ENCODE assay signal across 14 cellular contexts in genomic region chr11:114124601-114125144, GRCh38.
"Had no signal": no experiment of that assay in that cellular context is flagged by ENCODE, and none has a peak within 500 bp of the region (broad histone marks: within the 10 kb centered on the region; RNA-seq: fewer than 3 reads in every experiment).

No MANE protein-coding gene starts in this region.

- H3K27ac ChIP-seq: suprapubic skin had no signal

- DNase-seq: activated CD4-positive, alpha-beta memory T cell treated with anti-CD3 and anti-CD28 coated beads, Interleukin-2, amount 10 ng/mL, durations not matched to agents 7 days and 5 days; activated CD4-positive, alpha-beta T cell treated with anti-CD3 and anti-CD28 coated beads for 36 hours; activated CD8-positive, alpha-beta memory T cell treated with anti-CD3 and anti-CD28 coated beads, Interleukin-2, amount 10 ng/mL, durations not matched to agents 7 days and 5 days; activated naive CD4-positive, alpha-beta T cell treated with Interleukin-2 at 50 U/mL for 16 hours; anterior cingulate cortex; cortex of kidney; erythroblast; foreskin melanocyte; hypothalamus; naive B cell; stimulated activated CD4-positive, alpha-beta T cell treated with anti-CD3 and anti-CD28 coated beads, Interleukin-12 subunit alpha, Interleukin-12 subunit beta, amount 100 ng/mL, for 4 hours; stimulated activated CD4-positive, alpha-beta T cell treated with anti-CD3 and anti-CD28 coated beads, Interleukin-1b, Interleukin-23, amount 100 ng/mL, for 48 hours; upper lobe of left lung had no signal

- H3K4me3 ChIP-seq: suprapubic skin, upper lobe of left lung had no signal

- H3K9me3 ChIP-seq: suprapubic skin, upper lobe of left lung had no signal

- H3K27me3 ChIP-seq: suprapubic skin, upper lobe of left lung had no signal
